ENCODE assay signal across 10 cellular contexts in genomic region chr12:124519741-124520140, GRCh38. TPM values are rescaled to one million over a fixed set of nuclear protein-coding genes. Genes with fewer than 3 reads are reported as not detected.
DNase-seq lines count a peak whose midpoint lies in the region; ATAC-seq and TF ChIP-seq lines count a peak whose summit lies in the region.
"Had no signal": no experiment of that assay in that cellular context is flagged by ENCODE, and none has a peak within 500 bp of the region (broad histone marks: within the 10 kb centered on the region; RNA-seq: fewer than 3 reads in every experiment).

No MANE protein-coding gene starts in this region.

- no peak for TF ChIP-seq CTCF in HFFc6 (IDR thresholded peaks at IDR 0.05)
- no peak for TF ChIP-seq CTCF in chondrocyte (IDR thresholded peaks at IDR 0.05)
- TF ChIP-seq CTCF in lower lobe of right lung (IDR thresholded peaks at IDR 0.05), result no peak
- no peak for TF ChIP-seq CTCF in stomach (IDR thresholded peaks at IDR 0.05)

- no peak for ATAC-seq in lower lobe of right lung
- no peak for ATAC-seq in HG03175 (IDR thresholded peaks at IDR 0.05; ENCODE audit: unreplicated experiment)
- no peak for ATAC-seq in HG02623 (IDR thresholded peaks at IDR 0.05; ENCODE audit: unreplicated experiment)

- 39 to 58% (median 46%) methylated on average over 9 to 10 of the region's 10 CpGs for WGBS in stomach, 5 donors

- peaks cover 71% of the 10 kb centered on the region for H3K4me1 Mint-ChIP-seq in HFFc6 (ENCODE audit: low read depth)
- peaks cover 77% of the 10 kb centered on the region for H3K4me1 Mint-ChIP-seq in chondrocyte (ENCODE audit: low read depth)

- H3K4me3 ChIP-seq in lower lobe of right lung (no peak overlapping the region), stomach (no peak overlapping the region)

- H3K27me3 Mint-ChIP-seq in HFFc6 (ENCODE audit: insufficient read depth) (peaks cover 14% of the 10 kb centered on the region), chondrocyte (ENCODE audit: low read depth) (no peaks in the 10 kb centered on the region)
- H3K27me3 Mint-ChIP-seq: central memory CD8-positive, alpha-beta T cell had no signal

- H3K36me3 Mint-ChIP-seq in HFFc6 (ENCODE audit: low read depth) (peaks cover 7% of the 10 kb centered on the region), chondrocyte (ENCODE audit: low read depth) (peaks cover 1% of the 10 kb centered on the region)

- H3K27me3 ChIP-seq in lower lobe of right lung (ENCODE audit: low read depth) (no peaks in the 10 kb centered on the region), stomach (no peaks in the 10 kb centered on the region)

- TF ChIP-seq EP300 in stomach (IDR thresholded peaks at IDR 0.05), result no peak

- peaks cover 5% of the 10 kb centered on the region; the same call in 1 of the 2 replicates for H3K9me3 Mint-ChIP-seq in HFFc6
- H3K9me3 Mint-ChIP-seq in chondrocyte (ENCODE audit: low read depth), result no peaks in the 10 kb centered on the region
- H3K9me3 Mint-ChIP-seq: central memory CD8-positive, alpha-beta T cell; T-helper 2 cell treated with Interferon-gamma antibody and Interleukin-4, amounts not matched to agents 5 μg/mL and 100 μg/mL, for 36 hours had no signal

- no peak for TF ChIP-seq POLR2A in stomach (IDR thresholded peaks at IDR 0.05)

- H3K36me3 ChIP-seq in lower lobe of right lung (peaks cover 10% of the 10 kb centered on the region), stomach (peaks cover 0 to 10% (median 4%) of the 10 kb centered on the region in 4 donors)

- peak overlapping the region; percentile 97 for H3K27ac ChIP-seq in lower lobe of right lung
- H3K27ac ChIP-seq in stomach, result peak overlapping the region; percentile 92 to 99 (median 96)

- H3K4me3 Mint-ChIP-seq in HFFc6, result no peak overlapping the region
- no peak overlapping the region for H3K4me3 Mint-ChIP-seq in chondrocyte (ENCODE audit: unreplicated experiment)
- H3K4me3 Mint-ChIP-seq: central memory CD8-positive, alpha-beta T cell; T-helper 2 cell treated with Interferon-gamma antibody and Interleukin-4, amounts not matched to agents 5 μg/mL and 100 μg/mL, for 36 hours had no signal

- intact Hi-C loops in lower lobe of right lung (cut with DNase I) (no loop called here), stomach (cut with DNase I; ENCODE audit: low total_unique reads) (no loop called here)

- H3K4me1 ChIP-seq in lower lobe of right lung (peaks cover 83% of the 10 kb centered on the region), stomach (peaks cover 55 to 93% (median 74%) of the 10 kb centered on the region in 4 donors)

- DNase-seq in HFFc6 (no peak), chondrocyte (ENCODE audit: low spot score) (no peak), lower lobe of right lung (no peak), stomach (no peak), germinal center (ENCODE audit: low spot score) (no peak), NAMALWA (ENCODE audit: low spot score) (no peak)

- no peaks in the 10 kb centered on the region for H3K9me3 ChIP-seq in lower lobe of right lung
- H3K9me3 ChIP-seq in stomach, result no peaks in the 10 kb centered on the region

- H3K27ac Mint-ChIP-seq in HFFc6 (peak overlapping the region; percentile 96), chondrocyte (ENCODE audit: unreplicated experiment) (peak overlapping the region; percentile 100)
- H3K27ac Mint-ChIP-seq: T-helper 2 cell treated with Interferon-gamma antibody and Interleukin-4, amounts not matched to agents 5 μg/mL and 100 μg/mL, for 36 hours had no signal

RNA-seq across cellular contexts. Expression of gene NCOR2, which starts 47.7 kb away (rescaled TPM):
- total RNA-seq in HFFc6 (2021; fragmentation: NEBNext Ultra II Directional; extraction: Animal tissue kit (Norgen Biotek cat#: 25700)), result 100 to 1,000 TPM; 237 to 249 (median 240) TPM
- total RNA-seq in chondrocyte (327 to 390 TPM (median 348 TPM) in 3 replicates), lower lobe of right lung (318 TPM), stomach (100 to 1,000 TPM in 4 of 5 donors, 10 to 100 TPM in 1; 61.7 to 292 (median 116) TPM)
- polyA plus RNA-seq in stomach, result 10 to 100 TPM; 27.2 to 49.6 (median 37.7) TPM
